ENCODE assay signal across 13 cellular contexts in the genomic region with DNA sequence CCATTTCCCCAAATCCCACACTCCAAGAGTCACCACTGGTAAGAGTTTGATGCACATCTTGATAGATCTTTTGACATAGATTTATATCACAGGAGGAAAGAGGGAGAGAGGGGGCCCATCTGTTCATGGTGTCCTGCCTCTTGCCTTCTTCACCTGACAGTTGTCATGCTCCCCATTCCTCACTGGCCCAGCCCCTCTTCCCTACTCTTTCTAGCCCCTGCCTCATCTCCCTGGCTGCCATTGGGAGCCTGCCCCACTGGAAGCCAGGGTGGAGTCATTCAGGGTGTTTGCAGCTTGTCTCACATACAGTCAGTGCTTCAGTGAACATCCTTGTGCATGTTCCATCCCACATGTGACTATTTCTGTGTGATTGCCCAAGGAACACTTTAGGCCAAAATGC. TPM values are rescaled to one million over a fixed set of nuclear protein-coding genes. Genes with fewer than 3 reads are reported as not detected.
DNase-seq lines count a peak whose midpoint lies in the region; ATAC-seq and TF ChIP-seq lines count a peak whose summit lies in the region.
"Had no signal": no experiment of that assay in that cellular context is flagged by ENCODE, and none has a peak within 500 bp of the region (broad histone marks: within the 10 kb centered on the region; RNA-seq: fewer than 3 reads in every experiment).

No MANE protein-coding gene starts in this region.

- dilution Hi-C loops in IMR-90 (cut with HindIII; ENCODE audit: low sequenced_read_pairs, unreplicated experiment), result no loop called here

- H3K23ac ChIP-seq in IMR-90 (ENCODE audit: low read depth, low read length) (no peak overlapping the region), mesenchymal stem cell (ENCODE audit: low read length in 2 of 2) (no peak overlapping the region)

- BruUV-seq in Calu3 (replicated peaks; lab: Mats Ljungman, UMichigan), result TSS peak; percentile 6
- no TSS peak for BruUV-seq in IMR-90 (replicated peaks; lab: Mats Ljungman, UMichigan)

- H3K79me1 ChIP-seq in IMR-90 (ENCODE audit: low read depth in 1 of 2, low read length in 2 of 2) (peaks cover 3 to 4% of the 10 kb centered on the region in 2 experiments; a peak in 2 of 4 replicates), mesenchymal stem cell (replicated peaks; ENCODE audit: low read length, poor library complexity, severe bottlenecking) (peaks cover 34% of the 10 kb centered on the region)

- no peak overlapping the region for H2AFZ ChIP-seq in IMR-90 (replicated peaks; ENCODE audit: low read length, poor library complexity)
- no peak overlapping the region for H2AFZ ChIP-seq in mesenchymal stem cell (ENCODE audit: low read depth, low read length)

- H2AK5ac ChIP-seq in IMR-90 (ENCODE audit: low read depth, low read length) (no peak overlapping the region), mesenchymal stem cell (ENCODE audit: low read length, severe bottlenecking) (peak overlapping the region; percentile 8)

- H3K4me1 Mint-ChIP-seq in Calu3 (ENCODE audit: low read depth, unreplicated experiment), result peaks cover 35% of the 10 kb centered on the region
- H3K4me1 Mint-ChIP-seq in activated CD4-positive, alpha-beta memory T cell treated with anti-CD3 and anti-CD28 coated beads for 36 hours (ENCODE audit: low read depth), result no peaks in the 10 kb centered on the region
- H3K4me1 Mint-ChIP-seq: CD4-positive, alpha-beta memory T cell had no signal

- peaks cover 14% of the 10 kb centered on the region for H3K36me3 Mint-ChIP-seq in Calu3 (ENCODE audit: insufficient read depth, unreplicated experiment)
- no peaks in the 10 kb centered on the region for H3K36me3 Mint-ChIP-seq in activated CD4-positive, alpha-beta memory T cell treated with anti-CD3 and anti-CD28 coated beads for 36 hours
- H3K36me3 Mint-ChIP-seq: CD4-positive, alpha-beta memory T cell had no signal

- H2BK20ac ChIP-seq in IMR-90 (ENCODE audit: low read depth, low read length), result no peak overlapping the region

- CTCF ChIA-PET in Calu3 (lab: Charles Lee), result no interaction called here
- CTCF ChIA-PET in IMR-90 (lab: Yijun Ruan, JAX), result no interaction called here
- CTCF ChIA-PET in activated CD4-positive, alpha-beta memory T cell treated with anti-CD3 and anti-CD28 coated beads for 36 hours (lab: Charles Lee), result no interaction called here

- peaks cover 19% of the 10 kb centered on the region; the same call in 1 of the 2 replicates for H3K9me1 ChIP-seq in IMR-90 (ENCODE audit: insufficient read depth, low read length)

- H3K27ac ChIP-seq in IMR-90 (ENCODE audit: insufficient read depth, low read length), result no peak overlapping the region
- peak overlapping the region; percentile 44 for H3K27ac ChIP-seq in mesenchymal stem cell (ENCODE audit: low read length, poor library complexity, severe bottlenecking)
- H3K27ac ChIP-seq: C4-2B had no signal

- no peak overlapping the region for H3K14ac ChIP-seq in IMR-90 (replicated peaks; ENCODE audit: low read depth, low read length)
- H3K14ac ChIP-seq in mesenchymal stem cell (ENCODE audit: low read length in 2 of 2), result no peak overlapping the region

- TF ChIP-seq POLR2A in IMR-90 (IDR thresholded peaks at IDR 0.05; ENCODE audit: low read depth, low read length), result no peak

- no peak overlapping the region for H2BK120ac ChIP-seq in IMR-90 (ENCODE audit: low read depth, low read length)
- no peak overlapping the region for H2BK120ac ChIP-seq in mesenchymal stem cell (ENCODE audit: low read depth, low read length)

- H4K91ac ChIP-seq in IMR-90 (ENCODE audit: insufficient read depth, low read depth, low read length), result no peak overlapping the region
- no peak overlapping the region for H4K91ac ChIP-seq in mesenchymal stem cell (ENCODE audit: low read length)

- no peak overlapping the region for H3K4me2 ChIP-seq in IMR-90 (ENCODE audit: low read depth, low read length)
- no peak overlapping the region for H3K4me2 ChIP-seq in mesenchymal stem cell (ENCODE audit: low read length, poor library complexity, severe bottlenecking)

- H3K9me3 Mint-ChIP-seq in Calu3 (ENCODE audit: low read depth, unreplicated experiment), result no peaks in the 10 kb centered on the region
- no peaks in the 10 kb centered on the region for H3K9me3 Mint-ChIP-seq in activated CD4-positive, alpha-beta memory T cell treated with anti-CD3 and anti-CD28 coated beads for 36 hours
- H3K9me3 Mint-ChIP-seq: CD4-positive, alpha-beta memory T cell had no signal

- H3K18ac ChIP-seq in IMR-90 (ENCODE audit: low read depth, low read length) (no peak overlapping the region), mesenchymal stem cell (ENCODE audit: low read depth in 1 of 2, low read length in 2 of 2) (no peak overlapping the region)

- in situ Hi-C loops in IMR-90 (cut with MboI; ENCODE audit: low sequenced_read_pairs), result no loop called here

- H3K27ac Mint-ChIP-seq in Calu3 (ENCODE audit: unreplicated experiment), result no peak overlapping the region
- H3K27ac Mint-ChIP-seq in activated CD4-positive, alpha-beta memory T cell treated with anti-CD3 and anti-CD28 coated beads for 36 hours, result no peak overlapping the region
- H3K27ac Mint-ChIP-seq: CD4-positive, alpha-beta memory T cell had no signal

- H3K4me1 ChIP-seq in IMR-90 (ENCODE audit: control insufficient read depth, insufficient read depth, low read length) (no peaks in the 10 kb centered on the region), mesenchymal stem cell (ENCODE audit: control insufficient read depth, insufficient read depth, low read depth, low read length) (peaks cover 26% of the 10 kb centered on the region), BE2C (no peaks in the 10 kb centered on the region)

- H3K27me3 ChIP-seq in IMR-90 (ENCODE audit: control insufficient read depth, insufficient read depth, low read length), result no peaks in the 10 kb centered on the region
- no peaks in the 10 kb centered on the region for H3K27me3 ChIP-seq in mesenchymal stem cell (ENCODE audit: control insufficient read depth in 1 of 2, insufficient read depth in 1 of 2, low read length in 2 of 2)
- no peaks in the 10 kb centered on the region for H3K27me3 ChIP-seq in BE2C

- POLR2A ChIA-PET in IMR-90 (lab: Charles Lee; ENCODE audit: unreplicated experiment), result no interaction called here
- POLR2A ChIA-PET in activated CD4-positive, alpha-beta memory T cell treated with anti-CD3 and anti-CD28 coated beads for 36 hours (lab: Charles Lee), result no interaction called here

- peaks cover 9% of the 10 kb centered on the region for H4K20me1 ChIP-seq in IMR-90 (ENCODE audit: insufficient read depth, low read length)

- DNase-seq in Calu3 (no peak), IMR-90 (no peak), mesenchymal stem cell (no peak), NCI-H1105 (lab: John Stamatoyannopoulos, UW) (no peak), BE2C (no peak)
- no peak for DNase-seq in activated CD4-positive, alpha-beta memory T cell treated with anti-CD3 and anti-CD28 coated beads for 36 hours
- DNase-seq: ACHN; CD4-positive, alpha-beta memory T cell; DMS53; HCEC 1CT; KG1 had no signal

- TF ChIP-seq CTCF in Calu3 (IDR thresholded peaks at IDR 0.05; ENCODE audit: unreplicated experiment) (no peak), IMR-90 (conservative IDR thresholded peaks at IDR 0.05; ENCODE audit: low read depth, low read length) (no peak), BE2C (IDR thresholded peaks at IDR 0.05; ENCODE audit: low read depth, low read length) (no peak)

- no peak overlapping the region for H4K5ac ChIP-seq in IMR-90 (ENCODE audit: low read depth, low read length)

- H3K56ac ChIP-seq in IMR-90 (ENCODE audit: extremely low read depth, insufficient read depth, low read length), result no peak overlapping the region

- H3K4ac ChIP-seq in IMR-90 (ENCODE audit: low read depth, low read length) (no peak overlapping the region), mesenchymal stem cell (ENCODE audit: low read depth in 1 of 2, low read length in 2 of 2) (no peak overlapping the region)

- H3K4me3 ChIP-seq in IMR-90 (ENCODE audit: insufficient read depth, low read depth, low read length) (no peak overlapping the region), mesenchymal stem cell (ENCODE audit: insufficient read depth in 1 of 2, low read depth in 1 of 2, low read length in 2 of 2) (no peak overlapping the region), BE2C (ENCODE audit: low read depth, low read length) (no peak overlapping the region)

- no peak overlapping the region for H2BK5ac ChIP-seq in IMR-90 (ENCODE audit: low read depth, low read length, poor library complexity, severe bottlenecking)
- H2BK5ac ChIP-seq in mesenchymal stem cell (ENCODE audit: low read depth, low read length, poor library complexity, severe bottlenecking), result no peak overlapping the region

- no peak overlapping the region for H3K4me3 Mint-ChIP-seq in Calu3 (ENCODE audit: low read depth, unreplicated experiment)
- no peak overlapping the region for H3K4me3 Mint-ChIP-seq in activated CD4-positive, alpha-beta memory T cell treated with anti-CD3 and anti-CD28 coated beads for 36 hours
- H3K4me3 Mint-ChIP-seq: CD4-positive, alpha-beta memory T cell had no signal

- H3K9ac ChIP-seq in IMR-90 (ENCODE audit: low read depth, low read length) (no peak overlapping the region), mesenchymal stem cell (ENCODE audit: low read length) (no peak overlapping the region)

- no peaks in the 10 kb centered on the region for H3K9me3 ChIP-seq in IMR-90 (ENCODE audit: control insufficient read depth, insufficient read depth, low read length)
- no peaks in the 10 kb centered on the region for H3K9me3 ChIP-seq in mesenchymal stem cell (ENCODE audit: control insufficient read depth, low read length)
- H3K9me3 ChIP-seq in BE2C, result no peaks in the 10 kb centered on the region

- peak overlapping the region; percentile 56 for H2AK9ac ChIP-seq in IMR-90 (replicated peaks; ENCODE audit: low read depth, low read length, poor library complexity)

- H3K27me3 Mint-ChIP-seq in Calu3 (ENCODE audit: unreplicated experiment), result no peaks in the 10 kb centered on the region
- peaks cover 3% of the 10 kb centered on the region for H3K27me3 Mint-ChIP-seq in activated CD4-positive, alpha-beta memory T cell treated with anti-CD3 and anti-CD28 coated beads for 36 hours

- peaks cover 39% of the 10 kb centered on the region for H3K36me3 ChIP-seq in IMR-90 (ENCODE audit: control insufficient read depth, insufficient read depth, low read length)
- peaks cover 53 to 77% of the 10 kb centered on the region in 2 experiments for H3K36me3 ChIP-seq in mesenchymal stem cell (ENCODE audit: control insufficient read depth in 1 of 2, insufficient read depth in 2 of 2, low read depth in 1 of 2, low read length in 2 of 2)
- H3K36me3 ChIP-seq in BE2C, result no peaks in the 10 kb centered on the region

- H2BK15ac ChIP-seq in IMR-90 (ENCODE audit: low read depth, low read length) (no peak overlapping the region), mesenchymal stem cell (ENCODE audit: low read depth, poor library complexity, severe bottlenecking) (no peak overlapping the region)

- no peak for TF ChIP-seq RAD21 in IMR-90 (IDR thresholded peaks at IDR 0.05; ENCODE audit: low read length)

- H2BK12ac ChIP-seq in mesenchymal stem cell (ENCODE audit: low read length in 2 of 2), result no peak overlapping the region

- no peak for ATAC-seq in IMR-90 (ENCODE audit: low read depth)
- ATAC-seq: HepG2 had no signal

- H4K8ac ChIP-seq in IMR-90 (ENCODE audit: low read depth in 2 of 2, low read length in 2 of 2), result no peak overlapping the region
- H4K8ac ChIP-seq in mesenchymal stem cell (ENCODE audit: low read length), result no peak overlapping the region

- intact Hi-C loops in Calu3 (cut with micrococcal nuclease; ENCODE audit: unreplicated experiment) (no loop called here), IMR-90 (cut with micrococcal nuclease) (no loop called here)
- intact Hi-C loops in activated CD4-positive, alpha-beta memory T cell treated with anti-CD3 and anti-CD28 coated beads for 36 hours (cut with micrococcal nuclease), result no loop called here

RNA-seq across cellular contexts. Expression of a gene that starts 27.6 kb away (rescaled TPM):
- total RNA-seq in Calu3 (2022) (24.0 and 28.3 TPM in 2 replicates), IMR-90 (2012; rRNA removed) (9.7 and 9.9 TPM in 2 replicates)
- polyA plus RNA-seq in IMR-90 (2012; rRNA removed), result 37.2 and 40.2 TPM in 2 replicates
- polyA plus RNA-seq in IMR-90 (2012; cell fraction: cytosol; rRNA removed), result 25.7 and 34.3 TPM in 2 replicates
- polyA plus RNA-seq in IMR-90 (2012; cell fraction: nucleus; rRNA removed; ENCODE audit: low replicate concordance), result 30.5 and 36.1 TPM in 2 replicates
- 40.7 TPM for polyA plus RNA-seq in mesenchymal stem cell (2013, experiment 1 of 2)
- 40.6 TPM for polyA plus RNA-seq in mesenchymal stem cell (2013, experiment 2 of 2)
- not detected for total RNA-seq in activated CD4-positive, alpha-beta memory T cell treated with anti-CD3 and anti-CD28 coated beads for 36 hours
- 0.40 TPM for polyA plus RNA-seq in BE2C (2012; ENCODE audit: insufficient read depth, insufficient read length, low read depth)
- polyA plus RNA-seq: CD4-positive, alpha-beta memory T cell had no signal

Comparison
In these comparisons a context has a peak if more than half of its experiments do, and no peak if none do; other contexts are left out.
1. RNA of a gene that starts 27.6 kb away (total RNA-seq): 24.0 to 28.3 TPM in Calu3 and 9.7 to 9.9 TPM in IMR-90; not detected in activated CD4-positive, alpha-beta memory T cell treated with anti-CD3 and anti-CD28 coated beads for 36 hours; every median in the first group is over 10 times any median in the second.